Comparison of ENCODE assay signal across 10 cellular contexts in genomic region chr11:123590296-123590912, GRCh38.
DNase-seq lines count a peak whose midpoint lies in the region; ATAC-seq and TF ChIP-seq lines count a peak whose summit lies in the region.
"Had no signal": no experiment of that assay in that cellular context is flagged by ENCODE, and none has a peak within 500 bp of the region (broad histone marks: within the 10 kb centered on the region; RNA-seq: fewer than 3 reads in every experiment).

No MANE protein-coding gene starts in this region.

- no peaks in the 10 kb centered on the region for H3K36me3 ChIP-seq in SJCRH30
- H3K36me3 ChIP-seq in gastrocnemius medialis = peaks cover 0 to 5% of the 10 kb centered on the region in 2 donors
- H3K36me3 ChIP-seq in CD4-positive, alpha-beta memory T cell (ENCODE audit: insufficient read depth, low read length) = no peaks in the 10 kb centered on the region

- H3K27ac ChIP-seq in SJCRH30 (peak overlapping the region; percentile 19; the same call in 1 of the 2 replicates), gastrocnemius medialis (peak overlapping the region; percentile 81 to 90 (median 86))
- H3K27ac ChIP-seq in CD4-positive, alpha-beta memory T cell (ENCODE audit: low read depth, low read length) = no peak overlapping the region

- no peaks in the 10 kb centered on the region for H3K4me1 Mint-ChIP-seq in CD4-positive, alpha-beta memory T cell
- H3K4me1 Mint-ChIP-seq: naive B cell had no signal

- H3K9me3 ChIP-seq in SJCRH30 (replicated peaks) = no peaks in the 10 kb centered on the region
- no peaks in the 10 kb centered on the region for H3K9me3 ChIP-seq in gastrocnemius medialis
- H3K9me3 ChIP-seq in CD4-positive, alpha-beta memory T cell (ENCODE audit: control insufficient read depth in 1 of 2, low read length in 2 of 2) = no peaks in the 10 kb centered on the region

- H3K4me3 Mint-ChIP-seq in CD4-positive, alpha-beta memory T cell = no peak overlapping the region
- H3K4me3 Mint-ChIP-seq: H9, naive B cell had no signal

- H3K4me3 ChIP-seq in SJCRH30 (no peak overlapping the region), fibroblast of villous mesenchyme (ENCODE audit: low read depth, low read length) (no peak overlapping the region), gastrocnemius medialis (peak overlapping the region in 2 of 4 donors; percentile 25 to 30)
- no peak overlapping the region for H3K4me3 ChIP-seq in CD4-positive, alpha-beta memory T cell (ENCODE audit: low read length in 2 of 2)

- DNase-seq in GM04503 (ENCODE audit: low read depth) (peak; percentile 34), SJCRH30 (peak; percentile 18 to 45), fibroblast of villous mesenchyme (ENCODE audit: low read depth) (peak; percentile 7), gastrocnemius medialis (peak; percentile 76 to 87), NCI-H82 treated with DMSO at 0.1 percent for 48 hours (lab: John Stamatoyannopoulos, UW; ENCODE audit: unreplicated experiment) (no peak), OCI-M2 (lab: John Stamatoyannopoulos, UW; ENCODE audit: unreplicated experiment) (no peak), NCI-H345 treated with DMSO at 0.1 percent for 48 hours (lab: John Stamatoyannopoulos, UW; ENCODE audit: unreplicated experiment) (no peak)
- DNase-seq in CD4-positive, alpha-beta memory T cell = no peak
- DNase-seq: H9, naive B cell had no signal

- TF ChIP-seq CTCF in fibroblast of villous mesenchyme (IDR thresholded peaks at IDR 0.05; ENCODE audit: insufficient read depth, low read depth, low read length) (no peak), gastrocnemius medialis (IDR thresholded peaks at IDR 0.05 in 4 of 5, conservative IDR thresholded peaks at IDR 0.05 in 1 of 5) (no peak)

- H3K27me3 ChIP-seq in SJCRH30 (no peaks in the 10 kb centered on the region), gastrocnemius medialis (no peaks in the 10 kb centered on the region)
- H3K27me3 ChIP-seq in CD4-positive, alpha-beta memory T cell (ENCODE audit: insufficient read depth, low read length) = no peaks in the 10 kb centered on the region

- TF ChIP-seq POLR2A in gastrocnemius medialis (IDR thresholded peaks at IDR 0.05) = peak in 1 of 2 donors; percentile 35

- H3K36me3 Mint-ChIP-seq in CD4-positive, alpha-beta memory T cell = peaks cover 10 to 13% of the 10 kb centered on the region in 2 donors
- H3K36me3 Mint-ChIP-seq: naive B cell had no signal

- in situ Hi-C loops in gastrocnemius medialis (cut with MboI; ENCODE audit: low sequenced_read_pairs in 4 of 4) = no loop called here

- POLR2A ChIA-PET in CD4-positive, alpha-beta memory T cell (lab: Charles Lee; ENCODE audit: partially characterized antibody) = no interaction called here

- peak; percentile 85 to 90 for ATAC-seq in gastrocnemius medialis

- peaks cover 16% of the 10 kb centered on the region for H3K4me1 ChIP-seq in SJCRH30
- H3K4me1 ChIP-seq in gastrocnemius medialis = peaks cover 21 to 32% of the 10 kb centered on the region in 2 donors
- no peaks in the 10 kb centered on the region for H3K4me1 ChIP-seq in CD4-positive, alpha-beta memory T cell (ENCODE audit: insufficient read depth, low read length)

- CTCF ChIA-PET in CD4-positive, alpha-beta memory T cell (lab: Charles Lee; ENCODE audit: partially characterized antibody) = interaction anchor here (0.8 to 1.2 kb wide), 2 partner anchors 10 to 14 kb away, joined by 3 to 4 read pairs; no protein-coding TSS in a partner anchor

- H3K9me3 Mint-ChIP-seq in CD4-positive, alpha-beta memory T cell = no peaks in the 10 kb centered on the region
- H3K9me3 Mint-ChIP-seq: H9, naive B cell had no signal

- intact Hi-C loops in gastrocnemius medialis (cut with DNase I; ENCODE audit: low total_unique reads) = no loop called here
- intact Hi-C loops in CD4-positive, alpha-beta memory T cell (cut with micrococcal nuclease) = no loop called here

- H3K27me3 Mint-ChIP-seq in CD4-positive, alpha-beta memory T cell = no peaks in the 10 kb centered on the region
- H3K27me3 Mint-ChIP-seq: naive B cell had no signal

- no peak overlapping the region for H3K27ac Mint-ChIP-seq in CD4-positive, alpha-beta memory T cell
- H3K27ac Mint-ChIP-seq: naive B cell had no signal

Comparison
In these comparisons a context has a peak if more than half of its experiments do, and no peak if none do; other contexts are left out.
1. DNase-seq: peak in GM04503 (single experiment), SJCRH30 (2 of 2), fibroblast of villous mesenchyme (single experiment) and gastrocnemius medialis (2 of 2); none in NCI-H82 treated with DMSO at 0.1 percent for 48 hours (single experiment), OCI-M2 (single experiment), CD4-positive, alpha-beta memory T cell (0 of 5) and NCI-H345 treated with DMSO at 0.1 percent for 48 hours (single experiment).